ENCODE assay signal across 9 cellular contexts in genomic region chr19:1268392-1269064, GRCh38. TPM values are rescaled to one million over a fixed set of nuclear protein-coding genes. Genes with fewer than 3 reads are reported as not detected.
DNase-seq lines count a peak whose midpoint lies in the region; ATAC-seq, FAIRE-seq and TF ChIP-seq lines count a peak whose summit lies in the region.
"Had no signal": no experiment of that assay in that cellular context is flagged by ENCODE, and none has a peak within 500 bp of the region (broad histone marks: within the 10 kb centered on the region; RNA-seq: fewer than 3 reads in every experiment).

No MANE protein-coding gene starts in this region.

- H3K4me2 ChIP-seq in SU-DHL-6 (ENCODE audit: low read depth, low read length, poor library complexity, severe bottlenecking) (peak overlapping the region; percentile 41), fibroblast of lung (ENCODE audit: extremely low read depth, insufficient read depth, low read length) (no peak overlapping the region)

- no peak for ATAC-seq in psoas muscle
- ATAC-seq in GM18520 (IDR thresholded peaks at IDR 0.05; ENCODE audit: unreplicated experiment): no peak
- ATAC-seq in HG03439 (IDR thresholded peaks at IDR 0.05; ENCODE audit: unreplicated experiment): no peak

- WGBS in psoas muscle, 3 donors: 43 to 46% (median 43%) methylated on average over 34 of the region's 34 CpGs
- 50 to 64% (median 58%) methylated on average over 30 to 34 of the region's 34 CpGs for WGBS in small intestine, 3 donors

- no peak for DNase-seq in fibroblast of lung (ENCODE audit: low read depth in 2 of 2)
- DNase-seq in psoas muscle: peak; percentile 46 to 72
- DNase-seq in NCI-H510A treated with DMSO at 0.1 percent for 48 hours (lab: John Stamatoyannopoulos, UW): no peak
- no peak for DNase-seq in small intestine

- FAIRE-seq in small intestine (lab: Jason Lieb, UNC): no peak

- H3K4me3 ChIP-seq in SU-DHL-6 (ENCODE audit: insufficient read depth, low read length, poor library complexity, severe bottlenecking) (no peak overlapping the region), fibroblast of lung (replicated peaks in 1 of 4; ENCODE audit: control extremely low read depth in 1 of 4, insufficient read depth in 1 of 4, low read depth in 3 of 4, low read length in 4 of 4) (peak overlapping the region in 1 of 4 experiments; percentile 6), psoas muscle (peak overlapping the region; percentile 87), small intestine (ENCODE audit: low read depth in 1 of 2, low read length in 2 of 2) (no peak overlapping the region)

- peaks cover 21% of the 10 kb centered on the region for H3K79me2 ChIP-seq in SU-DHL-6 (ENCODE audit: insufficient read depth, low read length)
- H3K79me2 ChIP-seq in fibroblast of lung (ENCODE audit: control insufficient read depth, insufficient read depth, low read length): peaks cover 44% of the 10 kb centered on the region

- H3K36me3 ChIP-seq in ES-I3 (ENCODE audit: insufficient read depth, low read length): peaks cover 24% of the 10 kb centered on the region
- peaks cover 6% of the 10 kb centered on the region for H3K36me3 ChIP-seq in SU-DHL-6 (ENCODE audit: low read length)
- H3K36me3 ChIP-seq in fibroblast of lung (ENCODE audit: control insufficient read depth, insufficient read depth, low read length): peaks cover 20% of the 10 kb centered on the region
- H3K36me3 ChIP-seq in psoas muscle (ENCODE audit: insufficient read depth in 1 of 2, low read depth in 1 of 2): peaks cover 4 to 34% of the 10 kb centered on the region in 2 donors
- peaks cover 8 to 18% of the 10 kb centered on the region in 2 donors for H3K36me3 ChIP-seq in small intestine (ENCODE audit: control insufficient read depth in 2 of 2, insufficient read depth in 2 of 2, low read length in 2 of 2)

- H3K4me1 ChIP-seq in ES-I3 (ENCODE audit: insufficient read depth, low read length) (peaks cover 13% of the 10 kb centered on the region), fibroblast of lung (ENCODE audit: control insufficient read depth, extremely low read depth, insufficient read depth, low read length) (peaks cover 42% of the 10 kb centered on the region), psoas muscle (peaks cover 61% of the 10 kb centered on the region), small intestine (ENCODE audit: control insufficient read depth in 2 of 2, insufficient read depth in 1 of 2, low read depth in 1 of 2, low read length in 1 of 2) (peaks cover 4 to 17% of the 10 kb centered on the region in 2 donors)

- intact Hi-C loops in psoas muscle (cut with DNase I): no loop called here

- TF ChIP-seq CTCF in SU-DHL-6 (IDR thresholded peaks at IDR 0.05; ENCODE audit: insufficient read depth, low read length, poor library complexity, severe bottlenecking) (no peak), fibroblast of lung (conservative IDR thresholded peaks at IDR 0.05 in 1 of 2, IDR thresholded peaks at IDR 0.05 in 1 of 2; ENCODE audit: low read depth in 1 of 2, low read length in 2 of 2) (no peak), psoas muscle (IDR thresholded peaks at IDR 0.05) (no peak)

- H2AFZ ChIP-seq in SU-DHL-6 (ENCODE audit: low read depth, low read length, severe bottlenecking) (no peak overlapping the region), fibroblast of lung (ENCODE audit: low read length) (no peak overlapping the region)

- H3K27ac ChIP-seq in SU-DHL-6 (ENCODE audit: low read depth, low read length): no peak overlapping the region
- H3K27ac ChIP-seq in fibroblast of lung (ENCODE audit: insufficient read depth, low read length): peak overlapping the region; percentile 33
- H3K27ac ChIP-seq in psoas muscle: peak overlapping the region; percentile 99
- peak overlapping the region in 1 of 2 donors; percentile 76 for H3K27ac ChIP-seq in small intestine (ENCODE audit: low read depth in 1 of 2, low read length in 1 of 2)

- H3K27me3 ChIP-seq in SU-DHL-6 (ENCODE audit: low read length): no peaks in the 10 kb centered on the region
- H3K27me3 ChIP-seq in fibroblast of lung (ENCODE audit: control insufficient read depth, insufficient read depth, low read length): no peaks in the 10 kb centered on the region
- no peaks in the 10 kb centered on the region for H3K27me3 ChIP-seq in psoas muscle (ENCODE audit: insufficient read depth in 3 of 3, low read length in 2 of 3)
- H3K27me3 ChIP-seq in small intestine (ENCODE audit: control insufficient read depth in 2 of 2, insufficient read depth in 2 of 2, low read length in 2 of 2): no peaks in the 10 kb centered on the region

- no peaks in the 10 kb centered on the region for H3K9me2 ChIP-seq in SU-DHL-6 (replicated peaks; ENCODE audit: insufficient read depth, low read length)

- H4K20me1 ChIP-seq in SU-DHL-6 (ENCODE audit: low read depth, low read length): no peaks in the 10 kb centered on the region; the same call in 1 of the 2 replicates
- H4K20me1 ChIP-seq in fibroblast of lung (ENCODE audit: control insufficient read depth, extremely low read depth, insufficient read depth, low read length): no peaks in the 10 kb centered on the region

- H3K9me3 ChIP-seq in ES-I3 (ENCODE audit: control insufficient read depth, insufficient read depth, low read length): no peaks in the 10 kb centered on the region
- H3K9me3 ChIP-seq in SU-DHL-6 (ENCODE audit: insufficient read depth, low read length): no peaks in the 10 kb centered on the region
- H3K9me3 ChIP-seq in fibroblast of lung (ENCODE audit: control insufficient read depth, insufficient read depth, low read depth, low read length): no peaks in the 10 kb centered on the region
- no peaks in the 10 kb centered on the region for H3K9me3 ChIP-seq in psoas muscle
- H3K9me3 ChIP-seq in small intestine (ENCODE audit: control insufficient read depth, low read depth): no peaks in the 10 kb centered on the region

- H3K9ac ChIP-seq in ES-I3 (ENCODE audit: low read depth, low read length) (peak overlapping the region; percentile 61; the same call in 1 of the 2 replicates), SU-DHL-6 (ENCODE audit: low read length) (no peak overlapping the region), fibroblast of lung (ENCODE audit: insufficient read depth, low read length) (no peak overlapping the region)

- H3F3A ChIP-seq in SU-DHL-6 (ENCODE audit: insufficient read depth): peaks cover 62% of the 10 kb centered on the region

RNA-seq across cellular contexts. Expression of gene CIRBP, which starts 0.6 kb away (rescaled TPM):
- total RNA-seq in fibroblast of lung (104 and 110 TPM in 2 replicates), psoas muscle (100 to 1,000 TPM; 137 to 591 (median 245) TPM)
- polyA plus RNA-seq in fibroblast of lung (260 and 298 TPM in 2 replicates), psoas muscle (100 to 1,000 TPM; 249 to 321 (median 317) TPM), small intestine (100 to 1,000 TPM; 250 to 377 (median 368) TPM)
- polyA plus RNA-seq in fibroblast of lung (2012): 315 and 327 TPM in 2 replicates
- 45.9 and 74.1 TPM in 2 replicates for polyA minus RNA-seq in fibroblast of lung (ENCODE audit: low replicate concordance)

RNA-seq across cellular contexts. Expression of gene FAM174C, which starts 6.8 kb away (rescaled TPM):
- total RNA-seq in fibroblast of lung (22.5 and 24.7 TPM in 2 replicates), psoas muscle (10 to 100 TPM in 3 of 4 donors, 1 to 10 TPM in 1; 9.0 to 18.1 (median 14.0) TPM)
- polyA plus RNA-seq in fibroblast of lung (16.1 and 23.7 TPM in 2 replicates), psoas muscle (10 to 100 TPM; 21.8 to 88.8 (median 47.6) TPM), small intestine (100 to 1,000 TPM in 1 of 3 donors, 10 to 100 TPM in 2; 80.6 to 118 (median 84.1) TPM)
- polyA plus RNA-seq in fibroblast of lung (2012): 34.6 and 64.3 TPM in 2 replicates
- 12.0 and 14.1 TPM in 2 replicates for polyA minus RNA-seq in fibroblast of lung (ENCODE audit: low replicate concordance)

RNA-seq across cellular contexts. Expression of gene EFNA2, which starts 17.1 kb away (rescaled TPM):
- total RNA-seq in fibroblast of lung: 0.17 TPM in 1 of 2 replicates, not detected in the other
- not detected in 2 replicates for polyA plus RNA-seq in fibroblast of lung
- not detected in 2 replicates for polyA plus RNA-seq in fibroblast of lung (2012)
- not detected in 2 replicates for polyA minus RNA-seq in fibroblast of lung (ENCODE audit: low replicate concordance)
- not detected for total RNA-seq in psoas muscle
- not detected for polyA plus RNA-seq in psoas muscle
- polyA plus RNA-seq in small intestine: 10 to 100 TPM; 17.7 to 31.3 (median 27.9) TPM
- total RNA-seq: subcutaneous adipose tissue had no signal

RNA-seq across cellular contexts. Expression of gene MIDN, which starts 20.1 kb away (rescaled TPM):
- total RNA-seq in fibroblast of lung: 13.6 and 18.8 TPM in 2 replicates
- 12.0 and 18.0 TPM in 2 replicates for polyA plus RNA-seq in fibroblast of lung
- 30.3 and 40.2 TPM in 2 replicates for polyA plus RNA-seq in fibroblast of lung (2012)
- 27.6 and 36.6 TPM in 2 replicates for polyA minus RNA-seq in fibroblast of lung (ENCODE audit: low replicate concordance)
- total RNA-seq in psoas muscle: 100 to 1,000 TPM in 3 of 4 donors, 10 to 100 TPM in 1; 84.7 to 331 (median 217) TPM
- polyA plus RNA-seq in psoas muscle: 100 to 1,000 TPM in 1 of 3 donors, 10 to 100 TPM in 2; 29.2 to 147 (median 36.4) TPM
- polyA plus RNA-seq in small intestine: 10 to 100 TPM; 28.1 to 35.4 (median 30.6) TPM

RNA-seq across cellular contexts. Expression of gene ATP5F1D, which starts 27.0 kb away (rescaled TPM):
- 13.4 and 20.5 TPM in 2 replicates for total RNA-seq in fibroblast of lung
- polyA plus RNA-seq in fibroblast of lung: 53.8 and 79.8 TPM in 2 replicates
- 174 and 278 TPM in 2 replicates for polyA plus RNA-seq in fibroblast of lung (2012)
- polyA minus RNA-seq in fibroblast of lung (ENCODE audit: low replicate concordance): 23.2 and 31.0 TPM in 2 replicates
- 100 to 1,000 TPM; 362 to 759 (median 472) TPM for total RNA-seq in psoas muscle
- polyA plus RNA-seq in psoas muscle: 100 to 1,000 TPM; 310 to 858 (median 690) TPM
- polyA plus RNA-seq in small intestine: 100 to 1,000 TPM; 310 to 823 (median 675) TPM

Comparison
In these comparisons a context has a peak if more than half of its experiments do, and no peak if none do; other contexts are left out.
1. DNase-seq: peak in psoas muscle (2 of 2); none in fibroblast of lung (0 of 2), NCI-H510A treated with DMSO at 0.1 percent for 48 hours (single experiment) and small intestine (single experiment).
2. RNA of gene EFNA2, which starts 17.1 kb away (polyA plus RNA-seq): 17.7 to 31.3 TPM in small intestine; not detected in fibroblast of lung and not detected in psoas muscle; every median in the first group is over 10 times any median in the second.